Comparison of ENCODE assay signal across 18 cellular contexts in the genomic region with DNA sequence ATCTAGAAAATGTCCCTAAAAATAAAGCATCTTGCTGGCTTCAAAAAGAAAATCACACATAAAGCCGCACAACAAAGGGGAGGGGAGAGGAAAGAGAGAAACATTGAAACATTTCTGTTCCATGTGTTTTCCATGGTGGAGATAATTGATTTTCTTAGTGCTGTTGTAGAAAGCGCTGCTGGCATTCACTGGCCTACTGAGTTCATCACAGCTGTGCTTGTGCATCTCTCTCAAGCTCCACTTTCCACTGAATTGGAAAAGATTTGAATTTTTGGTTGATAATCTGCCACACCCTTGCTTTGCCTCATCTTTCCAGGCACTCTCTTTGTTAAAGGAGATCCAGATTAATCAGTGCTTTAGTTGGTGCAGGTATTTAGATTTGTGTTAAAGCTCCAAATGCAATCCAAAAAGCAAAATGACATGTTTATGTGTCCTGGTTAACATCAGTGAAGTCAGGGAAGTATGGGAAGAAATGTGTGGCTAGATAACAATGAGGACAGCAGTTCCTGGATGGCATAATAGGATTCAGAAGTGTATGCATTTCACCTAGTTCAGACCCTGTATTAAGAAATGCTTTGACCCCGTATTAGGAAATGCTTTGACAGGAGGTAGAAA. TPM values are rescaled to one million over a fixed set of nuclear protein-coding genes. Genes with fewer than 3 reads are reported as not detected.
DNase-seq lines count a peak whose midpoint lies in the region; ATAC-seq and TF ChIP-seq lines count a peak whose summit lies in the region.
"Had no signal": no experiment of that assay in that cellular context is flagged by ENCODE, and none has a peak within 500 bp of the region (broad histone marks: within the 10 kb centered on the region; RNA-seq: fewer than 3 reads in every experiment).

No MANE protein-coding gene starts in this region.

- H3K79me2 ChIP-seq in SK-N-SH (ENCODE audit: insufficient read depth) (peaks cover 29% of the 10 kb centered on the region), neural progenitor cell (ENCODE audit: low read depth) (no peaks in the 10 kb centered on the region)

- CTCF ChIA-PET in SK-N-SH (lab: Yijun Ruan, JAX): no interaction called here

- DNase-seq in SK-N-SH: no peak
- peak; percentile 46 for DNase-seq in fibroblast of peridontal ligament (ENCODE audit: extremely low read depth)
- DNase-seq in neural progenitor cell (ENCODE audit: low spot score): no peak
- no peak for DNase-seq in tibial nerve (ENCODE audit: low spot score in 2 of 2)
- no peak for DNase-seq in AML-193 (lab: John Stamatoyannopoulos, UW)
- DNase-seq in Ammon's horn (ENCODE audit: low spot score): no peak
- DNase-seq in GF-D8 (lab: John Stamatoyannopoulos, UW): no peak
- DNase-seq: activated CD4-positive, alpha-beta T cell treated with anti-CD3 and anti-CD28 coated beads for 36 hours; activated CD8-positive, alpha-beta memory T cell treated with anti-CD3 and anti-CD28 coated beads, Interleukin-2, amount 10 ng/mL, durations not matched to agents 7 days and 5 days; adrenal gland; central memory CD4-positive, alpha-beta T cell; effector CD8-positive, alpha-beta T cell; hypothalamus; kidney; NCI-H1417 treated with DMSO at 0.1 percent for 48 hours; right lobe of liver had no signal

- peaks cover 0 to 12% of the 10 kb centered on the region in 2 experiments for H3K36me3 ChIP-seq in SK-N-SH (replicated peaks in 1 of 2; ENCODE audit: control insufficient read depth in 1 of 2, insufficient read depth in 2 of 2, low read length in 1 of 2)
- no peaks in the 10 kb centered on the region for H3K36me3 ChIP-seq in neural progenitor cell
- H3K36me3 ChIP-seq in tibial nerve: no peaks in the 10 kb centered on the region
- H3K36me3 ChIP-seq: adrenal gland; BLaER1 treated with 17β-estradiol and CSF1 and Interleukin-3, amounts not matched to agents 10 nM and 100 nM; right lobe of liver had no signal

- TF ChIP-seq EP300 in SK-N-SH (IDR thresholded peaks at IDR 0.05; ENCODE audit: borderline replicate concordance in 1 of 2, low read depth in 1 of 2, low read length in 1 of 2) (peak; percentile 44 to 51; a peak in 2 of 4 replicates), tibial nerve (IDR thresholded peaks at IDR 0.05) (no peak)

- H3K36me3 Mint-ChIP-seq in neural progenitor cell: no peaks in the 10 kb centered on the region
- H3K36me3 Mint-ChIP-seq: activated CD8-positive, alpha-beta memory T cell treated with anti-CD3 and anti-CD28 coated beads, Interleukin-2, amount 10 ng/mL, durations not matched to agents 7 days and 5 days had no signal

- TF ChIP-seq CTCF in SK-N-SH (IDR thresholded peaks at IDR 0.05): no peak
- TF ChIP-seq CTCF in neural progenitor cell (IDR thresholded peaks at IDR 0.05): no peak
- no peak for TF ChIP-seq CTCF in tibial nerve (IDR thresholded peaks at IDR 0.05)

- no peaks in the 10 kb centered on the region for H3K9me3 Mint-ChIP-seq in neural progenitor cell

- peaks cover 0 to 22% of the 10 kb centered on the region in 2 experiments; a peak in 3 of 4 replicates for H3K4me1 ChIP-seq in SK-N-SH (ENCODE audit: control insufficient read depth in 1 of 2, insufficient read depth in 2 of 2, low read depth in 1 of 2, low read length in 1 of 2)
- H3K4me1 ChIP-seq in neural progenitor cell: no peaks in the 10 kb centered on the region
- peaks cover 0 to 62% (median 6%) of the 10 kb centered on the region in 4 donors for H3K4me1 ChIP-seq in tibial nerve
- H3K4me1 ChIP-seq: adrenal gland; BLaER1 treated with 17β-estradiol and CSF1 and Interleukin-3, amounts not matched to agents 10 nM and 100 nM; right lobe of liver had no signal

- no peaks in the 10 kb centered on the region for H3K27me3 ChIP-seq in SK-N-SH (ENCODE audit: insufficient read depth)
- no peaks in the 10 kb centered on the region for H3K27me3 ChIP-seq in neural progenitor cell
- no peaks in the 10 kb centered on the region for H3K27me3 ChIP-seq in tibial nerve
- H3K27me3 ChIP-seq: adrenal gland; BLaER1 treated with 17β-estradiol and CSF1 and Interleukin-3, amounts not matched to agents 10 nM and 100 nM; right lobe of liver had no signal

- H4K20me1 ChIP-seq in SK-N-SH (ENCODE audit: insufficient read depth): no peaks in the 10 kb centered on the region
- H4K20me1 ChIP-seq in neural progenitor cell (ENCODE audit: low read depth): no peaks in the 10 kb centered on the region
- H4K20me1 ChIP-seq: BLaER1 treated with 17β-estradiol and CSF1 and Interleukin-3, amounts not matched to agents 10 nM and 100 nM had no signal

- H3K4me2 ChIP-seq in SK-N-SH: no peak overlapping the region
- H3K4me2 ChIP-seq in neural progenitor cell: no peak overlapping the region
- H3K4me2 ChIP-seq: BLaER1 treated with 17β-estradiol and CSF1 and Interleukin-3, amounts not matched to agents 10 nM and 100 nM had no signal

- POLR2A ChIA-PET in SK-N-SH (lab: Yijun Ruan, JAX): no interaction called here

- H3K4me3 Mint-ChIP-seq in neural progenitor cell: no peak overlapping the region
- H3K4me3 Mint-ChIP-seq: activated CD4-positive, alpha-beta T cell treated with anti-CD3 and anti-CD28 coated beads for 36 hours; activated CD8-positive, alpha-beta memory T cell treated with anti-CD3 and anti-CD28 coated beads, Interleukin-2, amount 10 ng/mL, durations not matched to agents 7 days and 5 days had no signal

- no peak for TF ChIP-seq POLR2A in tibial nerve (IDR thresholded peaks at IDR 0.05)

- H3K4me1 Mint-ChIP-seq in neural progenitor cell: peaks cover 8% of the 10 kb centered on the region
- H3K4me1 Mint-ChIP-seq: activated CD4-positive, alpha-beta T cell treated with anti-CD3 and anti-CD28 coated beads for 36 hours; activated CD8-positive, alpha-beta memory T cell treated with anti-CD3 and anti-CD28 coated beads, Interleukin-2, amount 10 ng/mL, durations not matched to agents 7 days and 5 days had no signal

- H3K27ac ChIP-seq in SK-N-SH (ENCODE audit: low read depth in 2 of 2, low read length in 1 of 2) (peak overlapping the region; percentile 2 to 73; a peak in 3 of 4 replicates), neural progenitor cell (no peak overlapping the region), tibial nerve (peak overlapping the region in 3 of 4 donors; percentile 42 to 86 (median 76))
- H3K27ac ChIP-seq: BLaER1 treated with 17β-estradiol and CSF1 and Interleukin-3, amounts not matched to agents 10 nM and 100 nM; right lobe of liver had no signal

- H3K9me3 ChIP-seq in SK-N-SH: no peaks in the 10 kb centered on the region
- H3K9me3 ChIP-seq in neural progenitor cell (ENCODE audit: low read depth): no peaks in the 10 kb centered on the region
- H3K9me3 ChIP-seq in tibial nerve: no peaks in the 10 kb centered on the region
- H3K9me3 ChIP-seq: adrenal gland; BLaER1 treated with 17β-estradiol and CSF1 and Interleukin-3, amounts not matched to agents 10 nM and 100 nM; right lobe of liver had no signal

- no peak for ATAC-seq in GM21381 (IDR thresholded peaks at IDR 0.05; ENCODE audit: unreplicated experiment)
- ATAC-seq: activated CD4-positive, alpha-beta T cell treated with anti-CD3 and anti-CD28 coated beads for 36 hours; activated CD8-positive, alpha-beta memory T cell treated with anti-CD3 and anti-CD28 coated beads, Interleukin-2, amount 10 ng/mL, durations not matched to agents 7 days and 5 days; right lobe of liver had no signal

- H2AFZ ChIP-seq in SK-N-SH (ENCODE audit: low read depth): peak overlapping the region; percentile 11; the same call in 1 of the 2 replicates
- H2AFZ ChIP-seq in neural progenitor cell (replicated peaks): peak overlapping the region; percentile 65

- no peak overlapping the region for H3K27ac Mint-ChIP-seq in neural progenitor cell
- H3K27ac Mint-ChIP-seq: activated CD4-positive, alpha-beta T cell treated with anti-CD3 and anti-CD28 coated beads for 36 hours; activated CD8-positive, alpha-beta memory T cell treated with anti-CD3 and anti-CD28 coated beads, Interleukin-2, amount 10 ng/mL, durations not matched to agents 7 days and 5 days had no signal

- TF ChIP-seq RAD21 in SK-N-SH (IDR thresholded peaks at IDR 0.05; ENCODE audit: low read length): no peak

- 85% methylated on average over 3 of the region's 3 CpGs for WGBS in SK-N-SH (ENCODE audit: low lambda C conversion rate)
- 56 to 58% methylated on average over 3 of the region's 3 CpGs for WGBS in tibial nerve, 2 donors

- H3K4me3 ChIP-seq in SK-N-SH (ENCODE audit: low read depth in 2 of 2, low read length in 1 of 2): no peak overlapping the region
- no peak overlapping the region for H3K4me3 ChIP-seq in neural progenitor cell
- no peak overlapping the region for H3K4me3 ChIP-seq in tibial nerve
- H3K4me3 ChIP-seq: adrenal gland; BLaER1 treated with 17β-estradiol and CSF1 and Interleukin-3, amounts not matched to agents 10 nM and 100 nM; right lobe of liver had no signal

- H3F3A ChIP-seq in SK-N-SH (replicated peaks; ENCODE audit: insufficient read depth) (peaks cover 52% of the 10 kb centered on the region), neural progenitor cell (ENCODE audit: low read depth) (no peaks in the 10 kb centered on the region)

- no peaks in the 10 kb centered on the region for H3K27me3 Mint-ChIP-seq in neural progenitor cell (ENCODE audit: insufficient read depth, low read depth)

- H3K9ac ChIP-seq in SK-N-SH: no peak overlapping the region
- no peak overlapping the region for H3K9ac ChIP-seq in neural progenitor cell
- H3K9ac ChIP-seq: BLaER1 treated with 17β-estradiol and CSF1 and Interleukin-3, amounts not matched to agents 10 nM and 100 nM had no signal

- H3K9me2 ChIP-seq in SK-N-SH: no peaks in the 10 kb centered on the region; the same call in 1 of the 2 replicates

TF ChIP-seq in SK-N-SH, 30 proteins besides CTCF, POLR2A, EP300 and RAD21 (continues in another document):
- TF ChIP-seq TCF12 (IDR thresholded peaks at IDR 0.05) (peak; percentile 84), TAF1 (IDR thresholded peaks at IDR 0.05; ENCODE audit: borderline replicate concordance, low read depth, low read length) (no peak), POLR2AphosphoS5 (IDR thresholded peaks at IDR 0.05; ENCODE audit: low read depth, low read length) (0 out of 2 replicates have a peak, but pooled peaks have one; percentile 38)

RNA-seq across cellular contexts. Expression of gene COL3A1, which starts 2.8 kb away (rescaled TPM):
- polyA plus RNA-seq in SK-N-SH (2012; rRNA removed): 900 and 987 TPM in 2 replicates
- 795 and 912 TPM in 2 replicates for polyA plus RNA-seq in SK-N-SH (2012; cell fraction: cytosol; rRNA removed)
- 770 and 1,016 TPM in 2 replicates for polyA plus RNA-seq in SK-N-SH (2012; cell fraction: nucleus; rRNA removed)
- total RNA-seq in neural progenitor cell (ENCODE audit: low replicate concordance) (0.22 TPM in 1 of 2 replicates, not detected in the other), tibial nerve (100 to 1,000 TPM in 2 of 4 donors, 10 to 100 TPM in 2; 77.1 to 205 (median 115) TPM)

Comparison
In these comparisons a context has a peak if more than half of its experiments do, and no peak if none do; other contexts are left out.
1. RNA of gene COL3A1, which starts 2.8 kb away (total RNA-seq): 77.1 to 205 TPM in tibial nerve; 0.22 TPM in neural progenitor cell; every median in the first group is over 10 times any median in the second.